23 cellular contexts compared by ENCODE assay signal in the genomic region with DNA sequence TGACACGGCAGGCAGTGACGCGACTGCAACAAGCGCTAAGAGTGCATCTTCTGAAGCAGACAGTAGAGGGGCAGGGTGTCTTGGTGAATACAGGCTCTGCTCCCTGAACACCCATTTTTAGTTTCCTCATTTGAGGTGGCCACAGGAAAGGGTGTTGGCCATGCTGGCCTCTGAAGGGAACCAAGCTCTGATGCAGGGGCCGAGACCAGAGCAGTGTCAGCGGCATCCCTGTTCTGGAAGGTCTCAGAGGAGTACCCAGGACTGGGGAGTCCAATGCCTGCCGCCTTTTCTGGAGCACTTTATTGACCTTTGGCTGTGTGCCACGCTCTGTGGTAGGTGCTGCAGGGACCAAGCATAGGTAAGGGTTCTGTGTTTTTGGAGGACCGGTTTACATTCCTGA.
"Had no signal": no experiment of that assay in that cellular context is flagged by ENCODE, and none has a peak within 500 bp of the region (broad histone marks: within the 10 kb centered on the region; RNA-seq: fewer than 3 reads in every experiment).

No MANE protein-coding gene starts in this region.

- H3K27me3 Mint-ChIP-seq: activated B cell treated with CpG ODN at 0.5 μM for 24 hours; activated naive CD8-positive, alpha-beta T cell treated with anti-CD3 and anti-CD28 coated beads, Interleukin-2, amount 10 ng/mL, durations not matched to agents 7 days and 5 days had no signal

- H3K27ac ChIP-seq: coronary artery, heart left ventricle, psoas muscle, stomach, suprapubic skin, transverse colon, vagina had no signal

- H3K27ac Mint-ChIP-seq: activated B cell treated with CpG ODN at 0.5 μM for 24 hours; activated CD4-positive, alpha-beta T cell treated with anti-CD3 and anti-CD28 coated beads for 36 hours; activated naive CD4-positive, alpha-beta T cell treated with anti-CD3 and anti-CD28 coated beads for 36 hours; activated naive CD8-positive, alpha-beta T cell treated with anti-CD3 and anti-CD28 coated beads, Interleukin-2, amount 10 ng/mL, durations not matched to agents 7 days and 5 days; T-helper 17 cell had no signal

- H3K4me1 ChIP-seq: heart left ventricle, psoas muscle, stomach, suprapubic skin, transverse colon, vagina had no signal

- DNase-seq: activated B cell treated with CpG ODN at 0.5 μM for 24 hours; activated CD4-positive, alpha-beta T cell treated with anti-CD3 and anti-CD28 coated beads for 36 hours; activated CD4-positive, alpha-beta T cell treated with anti-CD3 and anti-CD28 coated beads, Interleukin-2, amount 50 U/mL, for 48 hours; activated effector memory CD4-positive, alpha-beta T cell treated with Interleukin-2 at 50 U/mL for 16 hours; activated naive CD4-positive, alpha-beta T cell treated with anti-CD3 and anti-CD28 coated beads for 36 hours; activated naive CD8-positive, alpha-beta T cell treated with anti-CD3 and anti-CD28 coated beads, Interleukin-2, amount 10 ng/mL, durations not matched to agents 7 days and 5 days; activated T-cell treated with anti-CD3 and anti-CD28 coated beads, Interleukin-2, amount 50 U/mL, for 48 hours; amygdala; cerebellar nuclear complex; heart left ventricle; left ventricle myocardium superior; mammary epithelial cell; midbrain; psoas muscle; right cardiac atrium; stimulated activated CD4-positive, alpha-beta T cell treated with anti-CD3 and anti-CD28 coated beads, Interleukin-12 subunit alpha, Interleukin-12 subunit beta, amount 100 ng/mL, for 4 hours; stimulated activated CD4-positive, alpha-beta T cell treated with anti-CD3 and anti-CD28 coated beads, Interleukin-4, amount 100 ng/mL, for 4 hours; stomach; T-helper 17 cell; transverse colon had no signal

- H3K36me3 Mint-ChIP-seq: activated naive CD8-positive, alpha-beta T cell treated with anti-CD3 and anti-CD28 coated beads, Interleukin-2, amount 10 ng/mL, durations not matched to agents 7 days and 5 days had no signal

- ATAC-seq: activated CD4-positive, alpha-beta T cell treated with anti-CD3 and anti-CD28 coated beads for 36 hours; left ventricle myocardium superior; psoas muscle; T-helper 17 cell had no signal

- H3K4me3 ChIP-seq: coronary artery, psoas muscle, stomach, suprapubic skin, transverse colon, vagina had no signal

- H3K27me3 ChIP-seq: heart left ventricle, stomach, transverse colon, vagina had no signal

- H3K36me3 ChIP-seq: heart left ventricle, stomach, suprapubic skin, transverse colon, vagina had no signal

- H3K4me3 Mint-ChIP-seq: activated B cell treated with CpG ODN at 0.5 μM for 24 hours; activated CD4-positive, alpha-beta T cell treated with anti-CD3 and anti-CD28 coated beads for 36 hours; activated naive CD4-positive, alpha-beta T cell treated with anti-CD3 and anti-CD28 coated beads for 36 hours; activated naive CD8-positive, alpha-beta T cell treated with anti-CD3 and anti-CD28 coated beads, Interleukin-2, amount 10 ng/mL, durations not matched to agents 7 days and 5 days; T-helper 17 cell had no signal

- H3K4me1 Mint-ChIP-seq: activated B cell treated with CpG ODN at 0.5 μM for 24 hours; activated CD4-positive, alpha-beta T cell treated with anti-CD3 and anti-CD28 coated beads for 36 hours; activated naive CD8-positive, alpha-beta T cell treated with anti-CD3 and anti-CD28 coated beads, Interleukin-2, amount 10 ng/mL, durations not matched to agents 7 days and 5 days; T-helper 17 cell had no signal

- H3K9me3 ChIP-seq: suprapubic skin had no signal
